In genomic region chr1:66925558-66925910, GRCh38 we compare ENCODE assay signal across 8 cellular contexts. TPM values are rescaled to one million over a fixed set of nuclear protein-coding genes. Genes with fewer than 3 reads are reported as not detected.
DNase-seq lines count a peak whose midpoint lies in the region; ATAC-seq and TF ChIP-seq lines count a peak whose summit lies in the region.

No MANE protein-coding gene starts in this region.

- POLR2A ChIA-PET in BJ (lab: Charles Lee), result no interaction called here
- POLR2A ChIA-PET in HEK293T (lab: Yijun Ruan, JAX), result interaction anchor here (1.0 to 1.7 kb wide), 7 partner anchors 10 to 506 kb away, joined by 3 to 5 read pairs (median 4); partner anchors contain the start of gene SLC35D1
- POLR2A ChIA-PET in activated CD8-positive, alpha-beta T cell treated with anti-CD3 and anti-CD28 coated beads, Interleukin-2, amount 10 ng/mL, durations not matched to agents 7 days and 5 days (lab: Charles Lee), result interaction anchor here (0.6 to 2.3 kb wide), 8 partner anchors 9 to 761 kb away, joined by 3 to 12 read pairs (median 4); partner anchors contain the start of gene SLC35D1

- peaks cover 22% of the 10 kb centered on the region for H3K36me3 Mint-ChIP-seq in activated CD8-positive, alpha-beta T cell treated with anti-CD3 and anti-CD28 coated beads, Interleukin-2, amount 10 ng/mL, durations not matched to agents 7 days and 5 days (ENCODE audit: low read depth)

- CTCF ChIA-PET in BJ (lab: Yijun Ruan, JAX) (interaction anchor here (0.6 to 1.4 kb wide), 2 partner anchors 162 to 369 kb away, joined by 3 to 4 read pairs; no protein-coding TSS in a partner anchor), HEK293T (lab: Yijun Ruan, JAX) (interaction anchor here (0.7 kb wide), 1 partner anchor 10 kb away, joined by 3 read pairs; no protein-coding TSS in a partner anchor)
- CTCF ChIA-PET in activated CD8-positive, alpha-beta T cell treated with anti-CD3 and anti-CD28 coated beads, Interleukin-2, amount 10 ng/mL, durations not matched to agents 7 days and 5 days (lab: Charles Lee), result interaction anchor here (1.0 to 2.3 kb wide), 6 partner anchors 8 to 507 kb away, joined by 3 to 12 read pairs (median 4); no protein-coding TSS in a partner anchor

- no peak for ATAC-seq in activated CD8-positive, alpha-beta T cell treated with anti-CD3 and anti-CD28 coated beads, Interleukin-2, amount 10 ng/mL, durations not matched to agents 7 days and 5 days
- ATAC-seq in thoracic aorta (ENCODE audit: insufficient number of reproducible peaks, low FRiP score, low read depth) (no peak), GM18505 (IDR thresholded peaks at IDR 0.05; ENCODE audit: unreplicated experiment) (no peak)

- H3K27ac ChIP-seq in iPS-20b (ENCODE audit: low read length), result no peak overlapping the region
- peak overlapping the region; percentile 87 to 95 for H3K27ac ChIP-seq in thoracic aorta

- peak overlapping the region; percentile 95 for H3K4me3 Mint-ChIP-seq in activated CD8-positive, alpha-beta T cell treated with anti-CD3 and anti-CD28 coated beads, Interleukin-2, amount 10 ng/mL, durations not matched to agents 7 days and 5 days

- H3K9me3 Mint-ChIP-seq in activated CD8-positive, alpha-beta T cell treated with anti-CD3 and anti-CD28 coated beads, Interleukin-2, amount 10 ng/mL, durations not matched to agents 7 days and 5 days (ENCODE audit: insufficient read depth), result no peaks in the 10 kb centered on the region

- no peaks in the 10 kb centered on the region for H3K27me3 Mint-ChIP-seq in activated CD8-positive, alpha-beta T cell treated with anti-CD3 and anti-CD28 coated beads, Interleukin-2, amount 10 ng/mL, durations not matched to agents 7 days and 5 days (ENCODE audit: low read depth)

- H3K9me3 ChIP-seq in iPS-20b (ENCODE audit: insufficient read depth, low read depth, low read length) (no peaks in the 10 kb centered on the region), thoracic aorta (no peaks in the 10 kb centered on the region)

- no peak for DNase-seq in BJ (ENCODE audit: low read depth)
- DNase-seq in HEK293T (ENCODE audit: extremely low spot score), result no peak
- no peak for DNase-seq in activated CD8-positive, alpha-beta T cell treated with anti-CD3 and anti-CD28 coated beads, Interleukin-2, amount 10 ng/mL, durations not matched to agents 7 days and 5 days
- no peak for DNase-seq in thoracic aorta (ENCODE audit: low spot score)
- DNase-seq in stimulated activated CD4-positive, alpha-beta T cell treated with anti-CD3 and anti-CD28 coated beads, Interleukin-4, amount 100 ng/mL, for 24 hours, result no peak
- no peak for DNase-seq in effector CD4-positive, alpha-beta T cell

- TF ChIP-seq CTCF in BJ (IDR thresholded peaks at IDR 0.05; ENCODE audit: insufficient read depth, low read depth, low read length), result no peak
- no peak for TF ChIP-seq CTCF in thoracic aorta (IDR thresholded peaks at IDR 0.05)

- peak overlapping the region; percentile 96 for H3K27ac Mint-ChIP-seq in activated CD8-positive, alpha-beta T cell treated with anti-CD3 and anti-CD28 coated beads, Interleukin-2, amount 10 ng/mL, durations not matched to agents 7 days and 5 days

- H3K4me1 Mint-ChIP-seq in activated CD8-positive, alpha-beta T cell treated with anti-CD3 and anti-CD28 coated beads, Interleukin-2, amount 10 ng/mL, durations not matched to agents 7 days and 5 days (ENCODE audit: low read depth), result peaks cover 46% of the 10 kb centered on the region

- TF ChIP-seq POLR2A in GM18505 (IDR thresholded peaks at IDR 0.05; ENCODE audit: borderline replicate concordance, extremely low read depth, insufficient read depth, insufficient read length), result no peak

- no peaks in the 10 kb centered on the region for H3K36me3 ChIP-seq in BJ (ENCODE audit: control insufficient read depth, insufficient read depth, low read length)
- H3K36me3 ChIP-seq in iPS-20b (ENCODE audit: insufficient read depth, low read depth, low read length), result no peaks in the 10 kb centered on the region
- no peaks in the 10 kb centered on the region for H3K36me3 ChIP-seq in thoracic aorta

- H3K4me3 ChIP-seq in BJ (ENCODE audit: low read depth, low read length), result peak overlapping the region; percentile 66
- peak overlapping the region; percentile 77 for H3K4me3 ChIP-seq in iPS-20b (ENCODE audit: low read length)
- H3K4me3 ChIP-seq in thoracic aorta, result peak overlapping the region; percentile 80

- H3K4me1 ChIP-seq in iPS-20b (ENCODE audit: insufficient read depth, low read length) (peaks cover 12% of the 10 kb centered on the region; the same call in 1 of the 2 replicates), thoracic aorta (ENCODE audit: control insufficient read depth in 1 of 2, low read depth in 2 of 2) (peaks cover 17 to 35% of the 10 kb centered on the region in 2 donors)

- H3K9ac ChIP-seq in iPS-20b (ENCODE audit: low read depth, low read length), result peak overlapping the region; percentile 77

- H3K27me3 ChIP-seq in BJ (ENCODE audit: control insufficient read depth, insufficient read depth, low read length) (no peaks in the 10 kb centered on the region), iPS-20b (ENCODE audit: insufficient read depth, low read length) (no peaks in the 10 kb centered on the region), thoracic aorta (replicated peaks; ENCODE audit: insufficient read depth) (no peaks in the 10 kb centered on the region)

TF ChIP-seq in HEK293T, 16 proteins besides CTCF, POLR2A, EP300 and RAD21:
- TF ChIP-seq L3MBTL2 (conservative IDR thresholded peaks at IDR 0.05), result peak; percentile 32; the same call in 1 of the 2 replicates
- no peak for TF ChIP-seq PKNOX1 (IDR thresholded peaks at IDR 0.05)

RNA-seq across cellular contexts. Expression of gene MIER1, which starts 0.7 kb away (rescaled TPM):
- polyA plus RNA-seq in BJ (2011; rRNA removed), result 6.4 and 14.5 TPM in 2 replicates
- polyA minus RNA-seq in BJ (2011; rRNA and poly(A)+ RNA removed), result 15.3 and 16.2 TPM in 2 replicates
- total RNA-seq in activated CD8-positive, alpha-beta T cell treated with anti-CD3 and anti-CD28 coated beads, Interleukin-2, amount 10 ng/mL, durations not matched to agents 7 days and 5 days, result 10 to 100 TPM; 49.3 to 54.1 TPM
- total RNA-seq in thoracic aorta, result 10 to 100 TPM; 46.0 to 50.9 TPM

RNA-seq across cellular contexts. Expression of gene DNAI4, which starts 0.9 kb away (rescaled TPM):
- 1.3 and 2.8 TPM in 2 replicates for polyA plus RNA-seq in BJ (2011; rRNA removed)
- 1.9 and 2.1 TPM in 2 replicates for polyA minus RNA-seq in BJ (2011; rRNA and poly(A)+ RNA removed)
- total RNA-seq in activated CD8-positive, alpha-beta T cell treated with anti-CD3 and anti-CD28 coated beads, Interleukin-2, amount 10 ng/mL, durations not matched to agents 7 days and 5 days, result 1 to 10 TPM; 1.4 to 3.6 TPM
- 1 to 10 TPM; 1.9 to 5.9 TPM for total RNA-seq in thoracic aorta
